ENCODE assay signal across 8 cellular contexts in the genomic region with DNA sequence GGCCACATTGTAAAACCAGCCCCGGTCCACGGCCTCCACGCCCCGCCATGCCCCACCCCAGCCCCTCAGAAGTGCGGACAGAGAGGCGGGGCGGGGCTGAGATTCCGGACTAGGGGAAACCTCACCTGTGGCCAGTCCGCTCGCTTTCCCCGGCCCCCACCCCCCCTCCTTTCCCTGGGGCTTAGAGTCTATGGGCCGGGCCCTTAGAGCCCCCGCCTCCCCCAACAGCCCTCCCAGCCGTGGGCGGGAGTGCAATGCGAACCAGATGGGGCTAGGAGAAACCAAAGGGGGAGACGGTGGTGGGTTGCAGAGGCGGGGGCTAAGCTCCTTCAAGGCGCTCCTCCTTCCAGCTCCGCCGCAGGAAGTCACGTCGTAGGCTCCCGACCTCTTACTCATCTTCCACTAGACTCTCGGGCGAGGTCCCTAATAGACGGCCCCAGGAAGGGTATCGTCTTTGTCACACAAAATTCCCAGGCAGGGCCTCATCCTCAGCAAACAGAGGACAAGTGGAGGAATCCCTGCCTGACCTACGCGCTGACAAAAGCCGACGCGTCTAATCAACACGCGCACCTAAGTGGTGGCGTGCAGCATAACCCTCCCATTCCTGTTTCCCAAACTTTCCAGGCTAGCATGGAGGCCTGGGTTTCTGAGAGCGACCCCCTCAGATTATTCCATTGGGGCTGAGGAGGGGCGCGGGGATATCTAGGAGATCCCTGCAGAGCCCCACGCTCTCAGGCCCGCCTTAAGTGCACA. TPM values are rescaled to one million over a fixed set of nuclear protein-coding genes. Genes with fewer than 3 reads are reported as not detected.
DNase-seq lines count a peak whose midpoint lies in the region; ATAC-seq, FAIRE-seq and TF ChIP-seq lines count a peak whose summit lies in the region.

No MANE protein-coding gene starts in this region.

- H3K27me3 Mint-ChIP-seq in activated B cell treated with CpG ODN at 0.5 μM for 24 hours, result no peaks in the 10 kb centered on the region

- CTCF ChIA-PET in activated B cell treated with CpG ODN at 0.5 μM for 24 hours (lab: Charles Lee), result interaction anchor here (3.0 to 10.6 kb wide), 2 partner anchors 17 to 24 kb away, joined by 22 to 102 read pairs; a partner anchor contains a TSS

- DNase-seq in GM13976 (ENCODE audit: low spot score) (peak; percentile 90), NCI-H1436 (lab: John Stamatoyannopoulos, UW) (peak; percentile 87), activated B cell treated with CpG ODN at 0.5 μM for 24 hours (peak; percentile 74), bronchial epithelial cell (ENCODE audit: low read depth) (peak; percentile 93), kidney glomerular epithelial cell (lab: John Stamatoyannopoulos, UW) (peak; percentile 85), 8988T (no peak)
- DNase-seq in stimulated activated CD4-positive, alpha-beta T cell treated with anti-CD3 and anti-CD28 coated beads, Interleukin-1b, Interleukin-23, amount 100 ng/mL, for 4 hours (ENCODE audit: low read depth in 2 of 2), result peak; percentile 78

- POLR2A ChIA-PET in activated B cell treated with CpG ODN at 0.5 μM for 24 hours (lab: Charles Lee), result interaction anchor here (0.6 to 16.5 kb wide), 6 partner anchors 13 to 362 kb away, joined by 3 to 692 read pairs (median 8); a partner anchor contains a TSS

- H3K36me3 Mint-ChIP-seq in activated B cell treated with CpG ODN at 0.5 μM for 24 hours (ENCODE audit: low read depth), result peaks cover 27% of the 10 kb centered on the region

- H3K36me3 ChIP-seq in bronchial epithelial cell (ENCODE audit: control insufficient read depth, insufficient read depth, low read length), result peaks cover 18% of the 10 kb centered on the region

- TF ChIP-seq CTCF in GM13976 (IDR thresholded peaks at IDR 0.05; ENCODE audit: borderline replicate concordance, control extremely low read depth, extremely low read depth, insufficient read depth, missing control alignments) (no peak), activated B cell treated with CpG ODN at 0.5 μM for 24 hours (IDR thresholded peaks at IDR 0.05) (no peak), bronchial epithelial cell (IDR thresholded peaks at IDR 0.05; ENCODE audit: insufficient read depth, low read length, severe bottlenecking) (no peak)

- intact Hi-C loops in activated B cell treated with CpG ODN at 0.5 μM for 24 hours (cut with micrococcal nuclease), result loop anchor here (1.0 to 5.0 kb wide), 10 partner anchors 10 to 971 kb away; a partner anchor contains a TSS

- FAIRE-seq in bronchial epithelial cell (lab: Jason Lieb, UNC), result no peak

- peak overlapping the region; percentile 96 for H3K27ac Mint-ChIP-seq in activated B cell treated with CpG ODN at 0.5 μM for 24 hours

- peak; percentile 24 for ATAC-seq in HG02623 (IDR thresholded peaks at IDR 0.05; ENCODE audit: unreplicated experiment)
- ATAC-seq in activated B cell treated with CpG ODN at 0.5 μM for 24 hours (ENCODE audit: low read depth), result peak; percentile 40

- H3K27me3 ChIP-seq in bronchial epithelial cell (ENCODE audit: control insufficient read depth, insufficient read depth, low read length), result no peaks in the 10 kb centered on the region

- H3K4me3 ChIP-seq in bronchial epithelial cell (ENCODE audit: low read depth, low read length), result peak overlapping the region; percentile 57

- H3K9me3 Mint-ChIP-seq in activated B cell treated with CpG ODN at 0.5 μM for 24 hours, result no peaks in the 10 kb centered on the region

- peaks cover 51% of the 10 kb centered on the region for H3K4me1 Mint-ChIP-seq in activated B cell treated with CpG ODN at 0.5 μM for 24 hours

- H3K4me3 Mint-ChIP-seq in activated B cell treated with CpG ODN at 0.5 μM for 24 hours, result peak overlapping the region; percentile 88

- in situ Hi-C loops in GM13976 (cut with MboI; ENCODE audit: low sequenced_read_pairs, unreplicated experiment), result no loop called here

RNA-seq across cellular contexts. Expression of a gene that starts 1.0 kb away (rescaled TPM):
- total RNA-seq in activated B cell treated with CpG ODN at 0.5 μM for 24 hours, result 20.4 and 22.1 TPM in 2 replicates
- 33.0 and 40.5 TPM in 2 replicates for total RNA-seq in bronchial epithelial cell

RNA-seq across cellular contexts. Expression of a gene that starts 9.3 kb away (rescaled TPM):
- 23.0 and 27.6 TPM in 2 replicates for total RNA-seq in activated B cell treated with CpG ODN at 0.5 μM for 24 hours
- 4.2 and 5.2 TPM in 2 replicates for total RNA-seq in bronchial epithelial cell

RNA-seq across cellular contexts. Expression of a gene that starts 23.3 kb away (rescaled TPM):
- 635 and 745 TPM in 2 replicates for total RNA-seq in activated B cell treated with CpG ODN at 0.5 μM for 24 hours
- 30.8 and 77.7 TPM in 2 replicates for total RNA-seq in bronchial epithelial cell

RNA-seq across cellular contexts. Expression of a gene that starts 37.9 kb away (rescaled TPM):
- total RNA-seq in activated B cell treated with CpG ODN at 0.5 μM for 24 hours (0.39 and 0.71 TPM in 2 replicates), bronchial epithelial cell (under 0.01 and 0.13 TPM in 2 replicates)

RNA-seq across cellular contexts. Expression of a gene that starts 40.4 kb away (rescaled TPM):
- total RNA-seq in activated B cell treated with CpG ODN at 0.5 μM for 24 hours, result 0.56 and 0.95 TPM in 2 replicates
- 24.5 and 44.2 TPM in 2 replicates for total RNA-seq in bronchial epithelial cell
